In the genomic region with DNA sequence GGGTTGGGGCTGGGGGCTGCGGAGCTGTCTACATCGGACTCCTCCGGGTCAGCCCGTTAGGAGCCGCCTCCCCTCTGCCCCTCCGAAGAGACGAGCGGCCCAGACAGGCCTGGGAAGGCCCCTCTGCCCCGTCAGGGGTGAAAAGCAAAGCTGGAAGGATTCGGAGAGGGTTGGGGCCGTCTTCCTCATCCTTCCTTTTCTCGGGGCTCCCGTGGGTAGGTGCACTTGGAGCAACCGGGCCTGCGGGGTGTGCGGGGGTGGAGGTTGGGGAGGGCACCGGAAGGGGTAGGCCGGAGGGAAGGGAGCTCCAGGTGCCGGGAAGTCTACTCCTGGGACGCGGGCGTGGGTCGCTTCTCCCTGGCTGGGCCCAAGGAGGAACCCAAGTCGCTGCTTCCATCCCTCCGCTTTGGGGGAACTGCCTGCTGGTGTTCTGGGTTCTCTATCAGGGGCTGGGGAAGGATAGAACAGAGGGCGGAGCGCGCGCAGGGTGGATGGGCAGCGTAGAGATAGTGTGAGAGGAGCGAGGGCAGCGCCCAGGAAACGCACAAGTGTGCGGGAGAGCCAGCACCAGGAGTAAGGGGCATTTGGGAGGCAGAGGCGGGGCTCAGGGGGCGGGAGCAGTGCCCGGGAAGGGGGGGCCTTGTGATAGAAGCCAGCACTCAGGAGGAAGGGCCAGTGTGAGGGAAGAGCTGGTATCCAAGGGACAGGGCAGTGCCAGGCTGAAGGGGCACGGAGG, we compare ENCODE assay signal across 8 cellular contexts. TPM values are rescaled to one million over a fixed set of nuclear protein-coding genes. Genes with fewer than 3 reads are reported as not detected.
DNase-seq lines count a peak whose midpoint lies in the region; ATAC-seq, FAIRE-seq and TF ChIP-seq lines count a peak whose summit lies in the region.

No MANE protein-coding gene starts in this region.

- H3K27ac ChIP-seq in SK-N-MC (peak overlapping the region; percentile 25; the same call in 1 of the 2 replicates), astrocyte (ENCODE audit: low read depth, low read length) (peak overlapping the region; percentile 90), sigmoid colon (peak overlapping the region; percentile 93 to 99 (median 98))

- H3K9ac ChIP-seq in SK-N-MC (ENCODE audit: insufficient read length): peak overlapping the region; percentile 90
- H3K9ac ChIP-seq in astrocyte (ENCODE audit: low read length): peak overlapping the region; percentile 88

- peak; percentile 43 to 68 for TF ChIP-seq POLR2A in sigmoid colon (IDR thresholded peaks at IDR 0.05)

- intact Hi-C loops in sigmoid colon (cut with DNase I): loop anchor here (2.0 to 10.0 kb wide), 4 partner anchors 23 to 413 kb away; a partner anchor contains a TSS

- peaks cover 17% of the 10 kb centered on the region for H3K4me1 Mint-ChIP-seq in astrocyte (ENCODE audit: low read depth, unreplicated experiment)

- H3K27me3 Mint-ChIP-seq in astrocyte (ENCODE audit: low read depth, unreplicated experiment): no peaks in the 10 kb centered on the region

- H4K20me1 ChIP-seq in astrocyte (ENCODE audit: insufficient read depth, low read length): peaks cover 22% of the 10 kb centered on the region

- peaks cover 23% of the 10 kb centered on the region for H3K36me3 ChIP-seq in SK-N-MC (ENCODE audit: insufficient read depth, low read length)
- H3K36me3 ChIP-seq in astrocyte (ENCODE audit: insufficient read depth, low read length): peaks cover 12% of the 10 kb centered on the region
- H3K36me3 ChIP-seq in sigmoid colon: peaks cover 0 to 31% (median 7%) of the 10 kb centered on the region in 4 donors

- DNase-seq in AG20443 (ENCODE audit: low spot score) (peak; percentile 43), SK-N-MC (ENCODE audit: low read depth, low spot score) (no peak), astrocyte (ENCODE audit: low read depth) (peak; percentile 32), hypothalamus (lab: John Stamatoyannopoulos, UW) (peak in 48 of 51 donors; percentile 17 to 93 (median 78)), sigmoid colon (peak; percentile 89)

- peak overlapping the region; percentile 92 for H2AFZ ChIP-seq in astrocyte (ENCODE audit: low read depth, low read length)

- peak overlapping the region; percentile 97 for H3K27ac Mint-ChIP-seq in astrocyte (ENCODE audit: unreplicated experiment)

- H3K9me3 ChIP-seq in SK-N-MC (ENCODE audit: low read depth, low read length): no peaks in the 10 kb centered on the region
- H3K9me3 ChIP-seq in astrocyte (ENCODE audit: insufficient read depth, low read depth, low read length): no peaks in the 10 kb centered on the region
- no peaks in the 10 kb centered on the region for H3K9me3 ChIP-seq in sigmoid colon

- peak overlapping the region; percentile 94 for H3K4me3 ChIP-seq in SK-N-MC
- peak overlapping the region; percentile 82 for H3K4me3 ChIP-seq in astrocyte (ENCODE audit: insufficient read depth, low read depth, low read length)
- H3K4me3 ChIP-seq in sigmoid colon: peak overlapping the region; percentile 63 to 94 (median 86)

- H3K79me2 ChIP-seq in astrocyte (ENCODE audit: insufficient read depth, low read length): peaks cover 34% of the 10 kb centered on the region

- FAIRE-seq in astrocyte (lab: Jason Lieb, UNC): no peak

- peaks cover 19% of the 10 kb centered on the region for H3K36me3 Mint-ChIP-seq in astrocyte (ENCODE audit: low read depth, unreplicated experiment)

- peak overlapping the region; percentile 92 for H3K4me2 ChIP-seq in astrocyte (ENCODE audit: low read length)

- no peaks in the 10 kb centered on the region for H3K9me3 Mint-ChIP-seq in astrocyte (ENCODE audit: unreplicated experiment)

- no peak for TF ChIP-seq CTCF in astrocyte (IDR thresholded peaks at IDR 0.05; ENCODE audit: insufficient read depth, low read depth, low read length)
- TF ChIP-seq CTCF in sigmoid colon (IDR thresholded peaks at IDR 0.05): no peak

- peak; percentile 3 for ATAC-seq in GM19023 (IDR thresholded peaks at IDR 0.05; ENCODE audit: unreplicated experiment)
- ATAC-seq in GM18870 (IDR thresholded peaks at IDR 0.05; ENCODE audit: unreplicated experiment): no peak

- peaks cover 10% of the 10 kb centered on the region for H3K4me1 ChIP-seq in astrocyte (ENCODE audit: insufficient read depth, low read length)
- peaks cover 0 to 37% (median 34%) of the 10 kb centered on the region in 4 donors for H3K4me1 ChIP-seq in sigmoid colon

- H3K4me3 Mint-ChIP-seq in astrocyte (ENCODE audit: unreplicated experiment): peak overlapping the region; percentile 97

- TF ChIP-seq EP300 in Ishikawa (IDR thresholded peaks at IDR 0.05; ENCODE audit: borderline replicate concordance) (peak; percentile 7; the same call in 1 of the 2 replicates), sigmoid colon (IDR thresholded peaks at IDR 0.05) (no peak)

- H3K27me3 ChIP-seq in astrocyte (ENCODE audit: insufficient read depth, low read length) (no peaks in the 10 kb centered on the region), sigmoid colon (no peaks in the 10 kb centered on the region)

- no peak for TF ChIP-seq RAD21 in Ishikawa (IDR thresholded peaks at IDR 0.05; ENCODE audit: low read depth)

- WGBS in sigmoid colon, 2 donors: 0% methylated on average over 38 of the region's 38 CpGs

TF ChIP-seq in Ishikawa, 13 proteins besides CTCF, POLR2A, EP300 and RAD21:
- TF ChIP-seq FOXM1 (IDR thresholded peaks at IDR 0.05; ENCODE audit: borderline replicate concordance, low read depth) (no peak), EGR1 (IDR thresholded peaks at IDR 0.05) (peak; percentile 95), ZBTB7A (IDR thresholded peaks at IDR 0.05; ENCODE audit: low read depth) (no peak; the same call in 1 of the 2 replicates)

RNA-seq across cellular contexts. Expression of a gene that starts 0.6 kb away (rescaled TPM):
- total RNA-seq in astrocyte (63.2 and 70.3 TPM in 2 replicates), sigmoid colon (10 to 100 TPM; 53.2 to 92.5 (median 74.7) TPM)
- 100 to 1,000 TPM; 132 to 162 (median 146) TPM for polyA plus RNA-seq in sigmoid colon

RNA-seq across cellular contexts. Expression of a gene that starts 0.7 kb away (rescaled TPM):
- total RNA-seq in astrocyte: 7.4 and 9.0 TPM in 2 replicates
- 1 to 10 TPM; 1.6 to 3.3 (median 2.6) TPM for total RNA-seq in sigmoid colon
- polyA plus RNA-seq in sigmoid colon: 10 to 100 TPM; 10.9 to 30.2 (median 13.2) TPM

RNA-seq across cellular contexts. Expression of a gene that starts 15.9 kb away (rescaled TPM):
- total RNA-seq in astrocyte (0.25 and 0.46 TPM in 2 replicates), sigmoid colon (under 1 TPM in 1 of 4 donors, not detected in 3; 0.36 TPM)
- polyA plus RNA-seq in sigmoid colon: under 1 TPM in 1 of 3 donors, not detected in 2; 0.25 TPM

RNA-seq across cellular contexts. Expression of a gene that starts 17.8 kb away (rescaled TPM):
- total RNA-seq in astrocyte: 3.4 and 5.6 TPM in 2 replicates
- total RNA-seq in sigmoid colon: 10 to 100 TPM in 2 of 4 donors, 1 to 10 TPM in 2; 5.7 to 16.3 (median 11.3) TPM
- polyA plus RNA-seq in sigmoid colon: 1 to 10 TPM in 2 of 3 donors, under 1 TPM in 1; 0.23 to 4.5 (median 1.8) TPM

RNA-seq across cellular contexts. Expression of a gene that starts 24.7 kb away (rescaled TPM):
- 12.2 TPM in 2 replicates for total RNA-seq in astrocyte
- 10 to 100 TPM; 28.0 to 36.7 (median 33.8) TPM for total RNA-seq in sigmoid colon
- polyA plus RNA-seq in sigmoid colon: 10 to 100 TPM; 12.6 to 17.1 (median 12.9) TPM

Comparison
In these comparisons a context has a peak if more than half of its experiments do, and no peak if none do; other contexts are left out.
1. H3K27ac ChIP-seq: peak in every context shown above with its lines; median percentile 98 in sigmoid colon; 90 in astrocyte; 25 in SK-N-MC.